In the genomic region with DNA sequence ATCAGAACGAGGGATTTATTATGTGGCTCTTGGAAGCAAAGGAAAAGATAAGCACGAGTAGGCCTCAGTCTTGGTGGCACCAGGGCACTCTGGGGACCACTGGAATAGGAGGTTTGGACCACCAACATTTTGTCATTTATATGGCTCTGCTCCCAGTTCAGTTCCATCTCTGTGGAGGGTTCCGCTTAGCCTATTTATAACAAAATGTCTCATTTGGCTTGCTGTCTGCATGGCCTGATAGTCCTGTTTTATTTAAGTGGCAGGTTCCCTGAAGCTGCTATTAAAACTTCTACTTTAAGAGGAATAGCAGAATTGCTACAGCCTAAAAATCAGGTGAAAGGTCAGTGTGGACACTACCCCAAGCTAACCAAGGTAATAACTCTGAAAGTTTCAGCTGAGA, we compare ENCODE assay signal across 17 cellular contexts.
"Had no signal": no experiment of that assay in that cellular context is flagged by ENCODE, and none has a peak within 500 bp of the region (broad histone marks: within the 10 kb centered on the region; RNA-seq: fewer than 3 reads in every experiment).

No MANE protein-coding gene starts in this region.

- H3K27me3 ChIP-seq: neutrophil, stomach had no signal

- H3K27ac ChIP-seq: coronary artery, lower lobe of right lung, neutrophil, stomach had no signal

- H3K9me3 ChIP-seq: lower lobe of right lung, neutrophil, stomach had no signal

- ATAC-seq: left lobe of liver; lower lobe of right lung; naive thymus-derived CD4-positive, alpha-beta T cell had no signal

- H3K36me3 ChIP-seq: lower lobe of right lung had no signal

- H3K4me3 ChIP-seq: coronary artery, lower lobe of right lung, stomach had no signal

- H3K4me1 ChIP-seq: stomach had no signal

- DNase-seq: effector CD4-positive, alpha-beta T cell; endodermal cell; erythroblast; foreskin melanocyte; head of caudate nucleus; islet precursor cell; lower lobe of right lung; mesenchymal stem cell; midbrain; naive thymus-derived CD4-positive, alpha-beta T cell; stimulated activated CD4-positive, alpha-beta T cell treated with anti-CD3 and anti-CD28 coated beads, Interleukin-12 subunit alpha, Interleukin-12 subunit beta, amount 100 ng/mL, for 4 hours; stimulated activated naive CD4-positive, alpha-beta T cell; stomach; substantia nigra had no signal
